10 cellular contexts compared by ENCODE assay signal in genomic region chr5:142925795-142926194, GRCh38.
A peak's percentile ranks its signal among the peaks of the same experiment; 100 is the strongest.
DNase-seq lines count a peak whose midpoint lies in the region; ATAC-seq and TF ChIP-seq lines count a peak whose summit lies in the region.
"Had no signal": no experiment of that assay in that cellular context is flagged by ENCODE, and none has a peak within 500 bp of the region (broad histone marks: within the 10 kb centered on the region; RNA-seq: fewer than 3 reads in every experiment).

No MANE protein-coding gene starts in this region.

- no peak overlapping the region for H2BK15ac ChIP-seq in mesendoderm (replicated peaks; ENCODE audit: low read depth)

- H3K18ac ChIP-seq in mesendoderm (ENCODE audit: low read length), result no peak overlapping the region

- H3K27ac ChIP-seq in breast epithelium, result peak overlapping the region; percentile 60 to 71
- H3K27ac ChIP-seq in tibial artery, result peak overlapping the region; percentile 23 to 36
- H3K27ac ChIP-seq in mesendoderm (ENCODE audit: low read depth, low read length), result no peak overlapping the region
- H3K27ac ChIP-seq: ovary had no signal

- intact Hi-C loops in breast epithelium (cut with DNase I; ENCODE audit: low total_unique reads), result no loop called here
- intact Hi-C loops in tibial artery (cut with DNase I; ENCODE audit: low total_unique reads), result no loop called here

- TF ChIP-seq CTCF in breast epithelium (IDR thresholded peaks at IDR 0.05) (no peak), tibial artery (IDR thresholded peaks at IDR 0.05) (no peak), GM20000 (IDR thresholded peaks at IDR 0.05; ENCODE audit: extremely low read depth, missing control alignments) (no peak)

- no peaks in the 10 kb centered on the region for H3K79me2 ChIP-seq in mesendoderm (ENCODE audit: control insufficient read depth, insufficient read depth, low read length)

- WGBS in mesendoderm (ENCODE audit: extremely low coverage, insufficient coverage, low lambda C conversion rate), result no CpG with 5 or more reads among the region's 3 CpGs

- H3K9ac ChIP-seq in mesendoderm (ENCODE audit: low read length), result no peak overlapping the region

- DNase-seq in HS-5 (ENCODE audit: low read depth) (peak; percentile 65), breast epithelium (ENCODE audit: low spot score in 2 of 2) (no peak), kidney glomerular epithelial cell (lab: John Stamatoyannopoulos, UW) (peak; percentile 9), tibial artery (no peak), GM20000 (ENCODE audit: low spot score) (no peak), mesendoderm (no peak), NCI-H345 (lab: John Stamatoyannopoulos, UW) (no peak)
- DNase-seq: Kasumi-1, ovary had no signal

- no peaks in the 10 kb centered on the region for H3K27me3 ChIP-seq in breast epithelium
- no peaks in the 10 kb centered on the region for H3K27me3 ChIP-seq in tibial artery
- H3K27me3 ChIP-seq in mesendoderm (ENCODE audit: insufficient read depth, low read length, poor library complexity), result no peaks in the 10 kb centered on the region
- H3K27me3 ChIP-seq: ovary had no signal

- H3K79me1 ChIP-seq in mesendoderm (ENCODE audit: low read length), result no peaks in the 10 kb centered on the region

- no peak overlapping the region for H4K8ac ChIP-seq in mesendoderm (ENCODE audit: low read depth, low read length)

- H3K4me1 ChIP-seq in breast epithelium (peaks cover 0 to 10% of the 10 kb centered on the region in 2 donors), tibial artery (peaks cover 0 to 12% (median 5%) of the 10 kb centered on the region in 4 donors), mesendoderm (ENCODE audit: control insufficient read depth, low read depth, low read length) (no peaks in the 10 kb centered on the region)

- no peak overlapping the region for H2BK120ac ChIP-seq in mesendoderm (ENCODE audit: low read depth, low read length)

- no peak overlapping the region for H3K23ac ChIP-seq in mesendoderm (ENCODE audit: low read length)

- H3K4ac ChIP-seq in mesendoderm (ENCODE audit: low read depth, low read length), result no peak overlapping the region

- H2BK5ac ChIP-seq in mesendoderm (ENCODE audit: low read length), result no peak overlapping the region

- no peak for ATAC-seq in HG03175 (IDR thresholded peaks at IDR 0.05; ENCODE audit: unreplicated experiment)

- H3K4me3 ChIP-seq in breast epithelium (no peak overlapping the region), tibial artery (no peak overlapping the region), mesendoderm (ENCODE audit: low read length) (no peak overlapping the region)
- H3K4me3 ChIP-seq: ovary had no signal

- H4K5ac ChIP-seq in mesendoderm (ENCODE audit: low read length), result no peak overlapping the region

- H3K36me3 ChIP-seq in breast epithelium (no peaks in the 10 kb centered on the region), tibial artery (no peaks in the 10 kb centered on the region), mesendoderm (ENCODE audit: control insufficient read depth, insufficient read depth, low read length) (no peaks in the 10 kb centered on the region)
- H3K36me3 ChIP-seq: ovary had no signal

- TF ChIP-seq POLR2A in breast epithelium (IDR thresholded peaks at IDR 0.05), result no peak

- no peak overlapping the region for H3K4me2 ChIP-seq in mesendoderm (ENCODE audit: low read length)

- H3K9me3 ChIP-seq in breast epithelium (no peaks in the 10 kb centered on the region), tibial artery (no peaks in the 10 kb centered on the region)
- H3K9me3 ChIP-seq: ovary had no signal

- no peak overlapping the region for H2AK5ac ChIP-seq in mesendoderm (ENCODE audit: low read length)

- no peak overlapping the region for H3K56ac ChIP-seq in mesendoderm (ENCODE audit: low read length)

Comparison
In these comparisons a context has a peak if more than half of its experiments do, and no peak if none do; other contexts are left out.
1. DNase-seq: peak in HS-5 (single experiment) and kidney glomerular epithelial cell (single experiment); none in breast epithelium (0 of 2), tibial artery (0 of 2), GM20000 (single experiment), mesendoderm (single experiment) and NCI-H345 (single experiment).